ENCODE assay signal across 1 cellular context in genomic region chr16:12716658-12717057, GRCh38.
TF ChIP-seq lines count a peak whose summit lies in the region.

No MANE protein-coding gene starts in this region.

TF ChIP-seq in HepG2, 621 proteins besides CTCF, POLR2A, EP300 and RAD21 (continued from another document and continues in another):
- TF ChIP-seq SYNCRIP (IDR thresholded peaks at IDR 0.05; ENCODE audit: insufficient read depth, low read depth, low read length), result no peak
- no peak for TF ChIP-seq DMAP1 (CRISPR knock-in tag; IDR thresholded peaks at IDR 0.05)
- TF ChIP-seq MTF2 (CRISPR knock-in tag; IDR thresholded peaks at IDR 0.05; ENCODE audit: borderline replicate concordance), result no peak
- TF ChIP-seq ZNF282 (IDR thresholded peaks at IDR 0.05; ENCODE audit: partially characterized antibody), result no peak
- no peak for TF ChIP-seq ZNF264 (CRISPR knock-in tag; IDR thresholded peaks at IDR 0.05)
- no peak for TF ChIP-seq ZNF577 (CRISPR knock-in tag; IDR thresholded peaks at IDR 0.05; ENCODE audit: borderline replicate concordance, low read depth)
- TF ChIP-seq, protein P1, sequence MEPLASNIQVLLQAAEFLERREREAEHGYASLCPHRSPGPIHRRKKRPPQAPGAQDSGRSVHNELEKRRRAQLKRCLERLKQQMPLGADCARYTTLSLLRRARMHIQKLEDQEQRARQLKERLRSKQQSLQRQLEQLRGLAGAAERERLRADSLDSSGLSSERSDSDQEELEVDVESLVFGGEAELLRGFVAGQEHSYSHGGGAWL (CRISPR knock-in tag; IDR thresholded peaks at IDR 0.05), result no peak
- TF ChIP-seq, protein P2, sequence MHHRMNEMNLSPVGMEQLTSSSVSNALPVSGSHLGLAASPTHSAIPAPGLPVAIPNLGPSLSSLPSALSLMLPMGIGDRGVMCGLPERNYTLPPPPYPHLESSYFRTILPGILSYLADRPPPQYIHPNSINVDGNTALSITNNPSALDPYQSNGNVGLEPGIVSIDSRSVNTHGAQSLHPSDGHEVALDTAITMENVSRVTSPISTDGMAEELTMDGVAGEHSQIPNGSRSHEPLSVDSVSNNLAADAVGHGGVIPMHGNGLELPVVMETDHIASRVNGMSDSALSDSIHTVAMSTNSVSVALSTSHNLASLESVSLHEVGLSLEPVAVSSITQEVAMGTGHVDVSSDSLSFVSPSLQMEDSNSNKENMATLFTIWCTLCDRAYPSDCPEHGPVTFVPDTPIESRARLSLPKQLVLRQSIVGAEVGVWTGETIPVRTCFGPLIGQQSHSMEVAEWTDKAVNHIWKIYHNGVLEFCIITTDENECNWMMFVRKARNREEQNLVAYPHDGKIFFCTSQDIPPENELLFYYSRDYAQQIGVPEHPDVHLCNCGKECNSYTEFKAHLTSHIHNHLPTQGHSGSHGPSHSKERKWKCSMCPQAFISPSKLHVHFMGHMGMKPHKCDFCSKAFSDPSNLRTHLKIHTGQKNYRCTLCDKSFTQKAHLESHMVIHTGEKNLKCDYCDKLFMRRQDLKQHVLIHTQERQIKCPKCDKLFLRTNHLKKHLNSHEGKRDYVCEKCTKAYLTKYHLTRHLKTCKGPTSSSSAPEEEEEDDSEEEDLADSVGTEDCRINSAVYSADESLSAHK (CRISPR knock-in tag; IDR thresholded peaks at IDR 0.05; ENCODE audit: borderline replicate concordance), result no peak
- no peak for TF ChIP-seq HNRNPH1 (optimal IDR thresholded peaks at IDR 0.05; ENCODE audit: low read depth, low read length)
- TF ChIP-seq HNRNPL (IDR thresholded peaks at IDR 0.05; ENCODE audit: low read depth, low read length), result no peak
- no peak for TF ChIP-seq TCF7L2 (IDR thresholded peaks at IDR 0.05; ENCODE audit: low read depth, low read length)
- no peak for TF ChIP-seq ZNF253 (CRISPR knock-in tag; IDR thresholded peaks at IDR 0.05; ENCODE audit: borderline replicate concordance)
- no peak for TF ChIP-seq MAFF (IDR thresholded peaks at IDR 0.05; ENCODE audit: low read depth, low read length)
- TF ChIP-seq TBL1XR1 (IDR thresholded peaks at IDR 0.05; ENCODE audit: borderline replicate concordance, low read length, partially characterized antibody), result peak; percentile 12
- TF ChIP-seq ZNF839 (CRISPR knock-in tag; IDR thresholded peaks at IDR 0.05; ENCODE audit: borderline replicate concordance), result no peak
- no peak for TF ChIP-seq STAT5B (CRISPR knock-in tag; IDR thresholded peaks at IDR 0.05)
- TF ChIP-seq RFXAP (CRISPR knock-in tag; IDR thresholded peaks at IDR 0.05; ENCODE audit: borderline replicate concordance), result no peak
- no peak for TF ChIP-seq ZFP82 (CRISPR knock-in tag; IDR thresholded peaks at IDR 0.05; ENCODE audit: borderline replicate concordance)
- TF ChIP-seq RXRB (CRISPR knock-in tag; IDR thresholded peaks at IDR 0.05; ENCODE audit: borderline replicate concordance), result 0 out of 2 replicates have a peak, but pooled peaks have one; percentile 26
- peak; percentile 13; the same call in 1 of the 2 replicates for TF ChIP-seq HNF4A (CRISPR knock-in tag; IDR thresholded peaks at IDR 0.05)
- TF ChIP-seq THAP11 (CRISPR knock-in tag; IDR thresholded peaks at IDR 0.05), result peak; percentile 41; the same call in 1 of the 2 replicates
- TF ChIP-seq ZNF496 (CRISPR knock-in tag; IDR thresholded peaks at IDR 0.05; ENCODE audit: insufficient replicate concordance), result no peak
- TF ChIP-seq POGZ (CRISPR knock-in tag; IDR thresholded peaks at IDR 0.05), result no peak
- no peak for TF ChIP-seq MAFG (CRISPR knock-in tag; IDR thresholded peaks at IDR 0.05)
- no peak for TF ChIP-seq ZNF589 (CRISPR knock-in tag; conservative IDR thresholded peaks at IDR 0.05)
- TF ChIP-seq TCF12 (IDR thresholded peaks at IDR 0.05), result no peak
- no peak for TF ChIP-seq TCF12 (CRISPR knock-in tag; IDR thresholded peaks at IDR 0.05)
- no peak for TF ChIP-seq NFRKB (IDR thresholded peaks at IDR 0.05)
- TF ChIP-seq ZZZ3 (CRISPR knock-in tag; IDR thresholded peaks at IDR 0.05; ENCODE audit: borderline replicate concordance), result no peak
- TF ChIP-seq, protein P3, sequence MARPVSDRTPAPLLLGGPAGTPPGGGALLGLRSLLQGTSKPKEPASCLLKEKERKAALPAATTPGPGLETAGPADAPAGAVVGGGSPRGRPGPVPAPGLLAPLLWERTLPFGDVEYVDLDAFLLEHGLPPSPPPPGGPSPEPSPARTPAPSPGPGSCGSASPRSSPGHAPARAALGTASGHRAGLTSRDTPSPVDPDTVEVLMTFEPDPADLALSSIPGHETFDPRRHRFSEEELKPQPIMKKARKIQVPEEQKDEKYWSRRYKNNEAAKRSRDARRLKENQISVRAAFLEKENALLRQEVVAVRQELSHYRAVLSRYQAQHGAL (CRISPR knock-in tag; IDR thresholded peaks at IDR 0.05; ENCODE audit: not compliant biosample characterization), result no peak
- TF ChIP-seq TRIM24 (CRISPR knock-in tag; IDR thresholded peaks at IDR 0.05), result no peak
- TF ChIP-seq ADNP (CRISPR knock-in tag; IDR thresholded peaks at IDR 0.05), result no peak
- peak; percentile 88 for TF ChIP-seq CEBPG (CRISPR knock-in tag; IDR thresholded peaks at IDR 0.05)
- no peak for TF ChIP-seq ZNF713 (CRISPR knock-in tag; IDR thresholded peaks at IDR 0.05)
- TF ChIP-seq ZBTB2 (CRISPR knock-in tag; IDR thresholded peaks at IDR 0.05; ENCODE audit: low read depth), result no peak
- no peak for TF ChIP-seq ZNF33A (CRISPR knock-in tag; IDR thresholded peaks at IDR 0.05; ENCODE audit: borderline replicate concordance)
- TF ChIP-seq SAFB2 (CRISPR knock-in tag; IDR thresholded peaks at IDR 0.05; ENCODE audit: borderline replicate concordance, low read depth), result no peak
- no peak for TF ChIP-seq ZNF224 (CRISPR knock-in tag; IDR thresholded peaks at IDR 0.05)
- no peak for TF ChIP-seq ELF4 (CRISPR knock-in tag; IDR thresholded peaks at IDR 0.05; ENCODE audit: borderline replicate concordance)
- no peak for TF ChIP-seq FOXO1 (CRISPR knock-in tag; IDR thresholded peaks at IDR 0.05)
- no peak for TF ChIP-seq ASH2L (IDR thresholded peaks at IDR 0.05; ENCODE audit: insufficient read length, low read depth, low read length)
- TF ChIP-seq SMAD9 (CRISPR knock-in tag; IDR thresholded peaks at IDR 0.05), result no peak
- no peak for TF ChIP-seq ZNF678 (CRISPR knock-in tag; IDR thresholded peaks at IDR 0.05)
- no peak for TF ChIP-seq GZF1 (CRISPR knock-in tag; IDR thresholded peaks at IDR 0.05)
- TF ChIP-seq CC2D1A (CRISPR knock-in tag; IDR thresholded peaks at IDR 0.05), result no peak
- no peak for TF ChIP-seq HOXA3 (CRISPR knock-in tag; IDR thresholded peaks at IDR 0.05)
- peak in 1 of 2 experiments; percentile 97; a peak in 2 of 4 replicates for TF ChIP-seq ATF4 (CRISPR knock-in tag; IDR thresholded peaks at IDR 0.05)
- no peak for TF ChIP-seq TBX2 (CRISPR knock-in tag; IDR thresholded peaks at IDR 0.05; ENCODE audit: borderline replicate concordance)
- TF ChIP-seq ZNF225 (CRISPR knock-in tag; IDR thresholded peaks at IDR 0.05), result no peak
- no peak for TF ChIP-seq ZNF34 (CRISPR knock-in tag; IDR thresholded peaks at IDR 0.05; ENCODE audit: borderline replicate concordance)
- no peak for TF ChIP-seq MXI1 (IDR thresholded peaks at IDR 0.05; ENCODE audit: borderline replicate concordance, low read depth, low read length)
- TF ChIP-seq ZFX (CRISPR knock-in tag; IDR thresholded peaks at IDR 0.05; ENCODE audit: low read depth), result no peak
- no peak for TF ChIP-seq PAWR (CRISPR knock-in tag; IDR thresholded peaks at IDR 0.05; ENCODE audit: borderline replicate concordance)
- TF ChIP-seq NFKBIZ (CRISPR knock-in tag; IDR thresholded peaks at IDR 0.05), result no peak
- TF ChIP-seq, protein P4, sequence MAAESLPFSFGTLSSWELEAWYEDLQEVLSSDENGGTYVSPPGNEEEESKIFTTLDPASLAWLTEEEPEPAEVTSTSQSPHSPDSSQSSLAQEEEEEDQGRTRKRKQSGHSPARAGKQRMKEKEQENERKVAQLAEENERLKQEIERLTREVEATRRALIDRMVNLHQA (CRISPR knock-in tag; IDR thresholded peaks at IDR 0.05), result no peak
- 0 out of 2 replicates have a peak, but pooled peaks have one; percentile 14 for TF ChIP-seq SOX13 (IDR thresholded peaks at IDR 0.05)
- TF ChIP-seq SOX13 (CRISPR knock-in tag; conservative IDR thresholded peaks at IDR 0.05 in 1 of 2, IDR thresholded peaks at IDR 0.05 in 1 of 2), result peak in 1 of 2 experiments; percentile 71; a peak in 2 of 4 replicates
- no peak for TF ChIP-seq CBFB (CRISPR knock-in tag; IDR thresholded peaks at IDR 0.05)
- TF ChIP-seq PATZ1 (CRISPR knock-in tag; IDR thresholded peaks at IDR 0.05), result peak; percentile 97
- peak; percentile 53; the same call in 1 of the 2 replicates for TF ChIP-seq FOXA3 (CRISPR knock-in tag; IDR thresholded peaks at IDR 0.05)
- TF ChIP-seq PHF5A (CRISPR knock-in tag; IDR thresholded peaks at IDR 0.05; ENCODE audit: low read depth, unreplicated experiment), result no peak
- TF ChIP-seq ZNF101 (CRISPR knock-in tag; IDR thresholded peaks at IDR 0.05; ENCODE audit: borderline replicate concordance, low read depth), result no peak
- peak; percentile 75 for TF ChIP-seq SALL1 (CRISPR knock-in tag; IDR thresholded peaks at IDR 0.05)
- TF ChIP-seq NRL (CRISPR knock-in tag; IDR thresholded peaks at IDR 0.05; ENCODE audit: borderline replicate concordance), result no peak
- no peak for TF ChIP-seq ZNF44 (CRISPR knock-in tag; IDR thresholded peaks at IDR 0.05)
- TF ChIP-seq, protein P5, sequence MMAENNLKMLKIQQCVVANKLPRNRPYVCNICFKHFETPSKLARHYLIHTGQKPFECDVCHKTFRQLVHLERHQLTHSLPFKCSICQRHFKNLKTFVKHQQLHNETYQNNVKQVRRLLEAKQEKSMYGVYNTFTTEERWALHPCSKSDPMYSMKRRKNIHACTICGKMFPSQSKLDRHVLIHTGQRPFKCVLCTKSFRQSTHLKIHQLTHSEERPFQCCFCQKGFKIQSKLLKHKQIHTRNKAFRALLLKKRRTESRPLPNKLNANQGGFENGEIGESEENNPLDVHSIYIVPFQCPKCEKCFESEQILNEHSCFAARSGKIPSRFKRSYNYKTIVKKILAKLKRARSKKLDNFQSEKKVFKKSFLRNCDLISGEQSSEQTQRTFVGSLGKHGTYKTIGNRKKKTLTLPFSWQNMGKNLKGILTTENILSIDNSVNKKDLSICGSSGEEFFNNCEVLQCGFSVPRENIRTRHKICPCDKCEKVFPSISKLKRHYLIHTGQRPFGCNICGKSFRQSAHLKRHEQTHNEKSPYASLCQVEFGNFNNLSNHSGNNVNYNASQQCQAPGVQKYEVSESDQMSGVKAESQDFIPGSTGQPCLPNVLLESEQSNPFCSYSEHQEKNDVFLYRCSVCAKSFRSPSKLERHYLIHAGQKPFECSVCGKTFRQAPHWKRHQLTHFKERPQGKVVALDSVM (CRISPR knock-in tag; IDR thresholded peaks at IDR 0.05), result no peak
- TF ChIP-seq SMC3 (IDR thresholded peaks at IDR 0.05; ENCODE audit: low read length), result no peak
- TF ChIP-seq SOX6 (IDR thresholded peaks at IDR 0.05), result no peak
- peak; percentile 56; the same call in 1 of the 2 replicates for TF ChIP-seq SOX6 (CRISPR knock-in tag; IDR thresholded peaks at IDR 0.05)
- no peak for TF ChIP-seq ZFP36L2 (CRISPR knock-in tag; IDR thresholded peaks at IDR 0.05)
